In the genomic region with DNA sequence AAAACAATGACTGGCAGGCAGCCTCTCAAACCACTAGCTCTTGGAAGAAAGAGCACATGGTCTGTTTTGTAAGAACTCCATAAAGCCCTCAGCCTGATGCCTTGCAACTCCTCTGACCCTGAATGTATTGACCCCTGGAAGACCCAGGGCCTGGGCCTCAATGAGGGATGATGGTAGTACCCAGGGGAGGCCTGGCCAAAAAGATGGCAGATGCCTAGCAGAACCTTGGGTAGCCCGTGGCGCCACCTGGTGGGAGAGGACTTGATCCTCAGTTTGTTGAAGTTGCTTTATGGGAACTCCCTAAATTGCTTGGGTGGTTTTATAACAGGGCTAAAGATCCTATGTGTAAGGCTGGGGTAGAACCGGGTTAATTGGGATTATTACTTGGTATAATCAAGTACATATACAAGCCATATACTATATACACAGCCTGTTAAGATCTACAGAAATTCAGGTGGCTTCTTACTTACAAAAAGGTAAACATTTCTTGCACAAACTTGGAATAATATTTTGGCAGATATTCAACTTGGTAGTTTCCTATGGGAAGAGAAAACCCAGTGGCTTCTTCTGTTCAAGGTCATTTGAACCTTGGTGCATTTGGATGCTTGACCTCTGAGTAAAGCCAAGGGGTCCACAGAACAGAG, we compare ENCODE assay signal across 8 cellular contexts.
DNase-seq lines count a peak whose midpoint lies in the region; ATAC-seq and TF ChIP-seq lines count a peak whose summit lies in the region.

No MANE protein-coding gene starts in this region.

- no peak overlapping the region for H3K27ac ChIP-seq in ovary
- H3K27ac ChIP-seq in aorta (ENCODE audit: low read depth in 1 of 2, low read length in 2 of 2) = no peak overlapping the region

- H3K4me1 ChIP-seq in ovary (ENCODE audit: insufficient read depth) (no peaks in the 10 kb centered on the region), aorta (ENCODE audit: control insufficient read depth in 1 of 2, insufficient read depth in 2 of 2, low read length in 2 of 2) (no peaks in the 10 kb centered on the region)

- no peaks in the 10 kb centered on the region for H3K27me3 ChIP-seq in ovary
- H3K27me3 ChIP-seq in aorta (ENCODE audit: control insufficient read depth in 1 of 2, insufficient read depth in 2 of 2, low read length in 1 of 2) = no peaks in the 10 kb centered on the region

- H3K9me3 ChIP-seq in ovary = no peaks in the 10 kb centered on the region
- no peaks in the 10 kb centered on the region for H3K9me3 ChIP-seq in aorta (ENCODE audit: control insufficient read depth, low read length)

- peak; percentile 50 for ATAC-seq in HG02588 (IDR thresholded peaks at IDR 0.05; ENCODE audit: unreplicated experiment)
- no peak for ATAC-seq in aorta (ENCODE audit: low FRiP score)

- H3K4me3 ChIP-seq in ovary (no peak overlapping the region), aorta (ENCODE audit: low read length in 2 of 2) (no peak overlapping the region)

- TF ChIP-seq CTCF in ovary (IDR thresholded peaks at IDR 0.05) = no peak

- WGBS in ovary, 3 donors = 48 to 55% (median 49%) methylated on average over 3 of the region's 3 CpGs
- WGBS in aorta, 2 donors = 39 to 51% methylated on average over 3 of the region's 3 CpGs

- no peak for TF ChIP-seq EP300 in ovary (IDR thresholded peaks at IDR 0.05)

- peak; percentile 20 for DNase-seq in DMS153 (lab: John Stamatoyannopoulos, UW)
- peak; percentile 30 to 51 for DNase-seq in NOMO-1 (lab: John Stamatoyannopoulos, UW; ENCODE audit: unreplicated experiment in 2 of 2)
- DNase-seq in activated CD8-positive, alpha-beta memory T cell treated with anti-CD3 and anti-CD28 coated beads, Interleukin-2, amount 50 U/mL, for 24 hours (ENCODE audit: extremely low read depth) = peak; percentile 28
- peak; percentile 42 for DNase-seq in fibroblast of gingiva (ENCODE audit: low read depth)
- DNase-seq in ovary = peak in 4 of 5 donors; percentile 28 to 68 (median 37)
- peak; percentile 82 to 87 for DNase-seq in aorta
- DNase-seq in NCI-H128 (lab: John Stamatoyannopoulos, UW; ENCODE audit: unreplicated experiment) = no peak

- H3K36me3 ChIP-seq in ovary (no peaks in the 10 kb centered on the region), aorta (ENCODE audit: control insufficient read depth in 1 of 2, insufficient read depth in 2 of 2, low read length in 1 of 2) (no peaks in the 10 kb centered on the region)

- no peak for TF ChIP-seq POLR2A in ovary (IDR thresholded peaks at IDR 0.05)

- intact Hi-C loops in ovary (cut with DNase I) = no loop called here
- intact Hi-C loops in aorta (cut with DNase I) = no loop called here
